ENCODE assay signal across 25 cellular contexts in genomic region chr7:124073325-124073676, GRCh38. TPM values are rescaled to one million over a fixed set of nuclear protein-coding genes. Genes with fewer than 3 reads are reported as not detected.
DNase-seq lines count a peak whose midpoint lies in the region; ATAC-seq and TF ChIP-seq lines count a peak whose summit lies in the region.
"Had no signal": no experiment of that assay in that cellular context is flagged by ENCODE, and none has a peak within 500 bp of the region (broad histone marks: within the 10 kb centered on the region; RNA-seq: fewer than 3 reads in every experiment).

No MANE protein-coding gene starts in this region.

- H3K79me2 ChIP-seq in PC-9 (ENCODE audit: low read depth) (no peaks in the 10 kb centered on the region), trophoblast cell (ENCODE audit: control insufficient read depth, insufficient read depth, low read length, poor library complexity) (no peaks in the 10 kb centered on the region)

- H3K9ac ChIP-seq in trophoblast cell (ENCODE audit: low read length), result no peak overlapping the region

- ATAC-seq in GM18909 (IDR thresholded peaks at IDR 0.05; ENCODE audit: poor library complexity, unreplicated experiment) (peak; percentile 53), mucosa of descending colon (no peak)
- ATAC-seq: GM23338 had no signal

- H3K4ac ChIP-seq in trophoblast cell (ENCODE audit: low read depth, low read length), result no peak overlapping the region

- no peaks in the 10 kb centered on the region for H3F3A ChIP-seq in PC-9 (ENCODE audit: insufficient read depth, low read depth)

- POLR2A ChIA-PET in HEK293 (lab: Yijun Ruan, JAX) (no interaction called here), PC-9 (lab: Charles Lee; ENCODE audit: unreplicated experiment) (no interaction called here)

- H2AK5ac ChIP-seq in trophoblast cell (ENCODE audit: low read length), result no peak overlapping the region

- H3K14ac ChIP-seq in trophoblast cell (ENCODE audit: low read length), result no peak overlapping the region

- CTCF ChIA-PET in HEK293 (lab: Yijun Ruan, JAX) (interaction anchor here (0.7 kb wide), 1 partner anchor 324 kb away, joined by 4 read pairs; no protein-coding TSS in a partner anchor), PC-9 (lab: Charles Lee) (no interaction called here)

- peak overlapping the region; percentile 71 for H2BK12ac ChIP-seq in trophoblast cell (ENCODE audit: low read length)

- no peaks in the 10 kb centered on the region; the same call in 1 of the 2 replicates for H3K9me2 ChIP-seq in PC-9 (ENCODE audit: insufficient read depth)

- peaks cover 3% of the 10 kb centered on the region; the same call in 1 of the 2 replicates for H3K4me1 ChIP-seq in HEK293 (ENCODE audit: control insufficient read depth, insufficient read depth, low read length)
- H3K4me1 ChIP-seq in PC-9 (replicated peaks; ENCODE audit: insufficient read depth), result peaks cover 14% of the 10 kb centered on the region
- H3K4me1 ChIP-seq in trophoblast cell (ENCODE audit: control insufficient read depth in 1 of 2, insufficient read depth in 2 of 2, low read length in 2 of 2), result peaks cover 0 to 3% of the 10 kb centered on the region in 2 experiments
- no peaks in the 10 kb centered on the region for H3K4me1 ChIP-seq in spleen
- no peaks in the 10 kb centered on the region for H3K4me1 ChIP-seq in mucosa of descending colon (ENCODE audit: low read depth)
- H3K4me1 ChIP-seq: Caco-2 had no signal

- no peak overlapping the region for H2BK5ac ChIP-seq in trophoblast cell (ENCODE audit: low read depth, low read length, poor library complexity)

- BruUV-seq in PC-9 (replicated peaks; lab: Mats Ljungman, UMichigan), result no TSS peak

- no peak for DNase-seq in PC-9
- no peak for DNase-seq in trophoblast cell
- DNase-seq in brain microvascular endothelial cell, result no peak
- no peak for DNase-seq in NCI-H1436 treated with DMSO at 0.1 percent for 48 hours (lab: John Stamatoyannopoulos, UW)
- no peak for DNase-seq in spleen
- no peak for DNase-seq in mucosa of descending colon
- DNase-seq: BE2C; Caco-2; CD4-positive, CD25-positive, alpha-beta regulatory T cell; Kasumi-1; NCI-H1092; NCI-H2081; NCI-H2171 treated with DMSO at 0.1 percent for 48 hours; NCI-H446; NK-92 treated with Interleukin-12 subunit alpha and Interleukin-12 subunit beta, amount 100 ng/mL, for 24 hours; SHP77; T-helper 1 cell; T1000 had no signal

- no CpG with 5 or more reads among the region's 4 CpGs for WGBS in trophoblast cell (ENCODE audit: extremely low coverage, insufficient coverage, insufficient read length)
- WGBS in spleen, 5 donors, result 76 to 85% (median 85%) methylated on average over 4 of the region's 4 CpGs

- no peak overlapping the region for H4K12ac ChIP-seq in trophoblast cell (ENCODE audit: low read depth, low read length)

- no peak overlapping the region for H3K18ac ChIP-seq in trophoblast cell (ENCODE audit: low read length)

- H4K8ac ChIP-seq in trophoblast cell (ENCODE audit: low read depth, low read length), result peak overlapping the region; percentile 54

- peak overlapping the region; percentile 55 for H4K91ac ChIP-seq in trophoblast cell (ENCODE audit: low read depth, low read length)

- H2BK120ac ChIP-seq in trophoblast cell (ENCODE audit: insufficient read depth, low read length, poor library complexity), result no peak overlapping the region

- H3K4me2 ChIP-seq in PC-9, result peak overlapping the region; percentile 37
- H3K4me2 ChIP-seq in trophoblast cell (ENCODE audit: low read length), result no peak overlapping the region
- H3K4me2 ChIP-seq: GM23338 had no signal

- H3K23ac ChIP-seq in trophoblast cell (ENCODE audit: low read length), result no peak overlapping the region

- intact Hi-C loops in PC-9 (cut with micrococcal nuclease; ENCODE audit: unreplicated experiment) (no loop called here), spleen (cut with DNase I; ENCODE audit: low total_unique reads) (no loop called here), mucosa of descending colon (cut with DNase I, micrococcal nuclease) (no loop called here)

- no peak overlapping the region for H2AFZ ChIP-seq in PC-9
- no peak overlapping the region for H2AFZ ChIP-seq in trophoblast cell (ENCODE audit: insufficient read depth, low read length, poor library complexity)
- H2AFZ ChIP-seq: GM23338 had no signal

- no peak for TF ChIP-seq POLR2A in spleen (IDR thresholded peaks at IDR 0.05)

- H3K27ac ChIP-seq in HEK293 (ENCODE audit: extremely low read depth, low read depth, low read length) (no peak overlapping the region), PC-9 (no peak overlapping the region), trophoblast cell (ENCODE audit: low read depth, low read length) (peak overlapping the region; percentile 26), brain microvascular endothelial cell (no peak overlapping the region), spleen (no peak overlapping the region)
- H3K27ac ChIP-seq: HL-60 had no signal

- TF ChIP-seq CTCF in HEK293 (tag by site-specific recombination; IDR thresholded peaks at IDR 0.05) (no peak), PC-9 (conservative IDR thresholded peaks at IDR 0.05) (no peak), brain microvascular endothelial cell (IDR thresholded peaks at IDR 0.05; ENCODE audit: low read depth, low read length, missing control alignments) (no peak), spleen (IDR thresholded peaks at IDR 0.05 in 8 of 11, conservative IDR thresholded peaks at IDR 0.05 in 3 of 11) (no peak), mucosa of descending colon (IDR thresholded peaks at IDR 0.05) (no peak)

- H3K27me3 ChIP-seq in PC-9 (ENCODE audit: insufficient read depth, low read depth) (no peaks in the 10 kb centered on the region), trophoblast cell (ENCODE audit: insufficient read depth, low read length) (no peaks in the 10 kb centered on the region), brain microvascular endothelial cell (replicated peaks) (no peaks in the 10 kb centered on the region), spleen (replicated peaks in 1 of 7) (no peaks in the 10 kb centered on the region)
- H3K27me3 ChIP-seq: BE2C, MG63 had no signal

- H4K20me1 ChIP-seq in PC-9 (ENCODE audit: insufficient read depth), result no peaks in the 10 kb centered on the region

- H3K36me3 ChIP-seq in HEK293 (ENCODE audit: control insufficient read depth in 2 of 2, insufficient read depth in 1 of 2, low read length in 2 of 2) (no peaks in the 10 kb centered on the region), PC-9 (ENCODE audit: low read depth) (no peaks in the 10 kb centered on the region), trophoblast cell (ENCODE audit: control insufficient read depth in 1 of 2, insufficient read depth in 2 of 2, low read length in 2 of 2) (no peaks in the 10 kb centered on the region), brain microvascular endothelial cell (replicated peaks) (no peaks in the 10 kb centered on the region), spleen (no peaks in the 10 kb centered on the region), mucosa of descending colon (ENCODE audit: low read depth) (no peaks in the 10 kb centered on the region)
- H3K36me3 ChIP-seq: BE2C, MG63 had no signal

- no peaks in the 10 kb centered on the region for H3K9me3 ChIP-seq in HEK293 (ENCODE audit: control insufficient read depth, insufficient read depth, low read depth, low read length)
- H3K9me3 ChIP-seq in PC-9 (ENCODE audit: insufficient read depth, low read depth), result 0 out of 2 replicates have a peak, but pooled peaks cover 4% of the 10 kb centered on the region
- no peaks in the 10 kb centered on the region for H3K9me3 ChIP-seq in trophoblast cell (ENCODE audit: insufficient read depth, low read depth, low read length)
- H3K9me3 ChIP-seq in spleen, result peaks cover 0 to 7% (median 0%) of the 10 kb centered on the region in 8 donors
- no peaks in the 10 kb centered on the region for H3K9me3 ChIP-seq in mucosa of descending colon
- H3K9me3 ChIP-seq: BE2C, Caco-2, MG63 had no signal

- H3K4me3 ChIP-seq in HEK293 (ENCODE audit: low read depth, low read length) (no peak overlapping the region), PC-9 (no peak overlapping the region), trophoblast cell (ENCODE audit: low read depth, low read length) (no peak overlapping the region), brain microvascular endothelial cell (ENCODE audit: low read depth, low read length) (no peak overlapping the region), spleen (no peak overlapping the region), mucosa of descending colon (no peak overlapping the region)
- H3K4me3 ChIP-seq: GM23338, MG63 had no signal

- peaks cover 3% of the 10 kb centered on the region for H3K79me1 ChIP-seq in trophoblast cell (ENCODE audit: low read length)

- in situ Hi-C loops in brain microvascular endothelial cell (cut with HindIII; ENCODE audit: low pct_ligation_motif_present, low sequenced_read_pairs), result no loop called here

TF ChIP-seq in HEK293, 187 proteins besides CTCF, POLR2A, EP300 and RAD21 (continues in another document):
- TF ChIP-seq ZNF416 (tag by site-specific recombination; IDR thresholded peaks at IDR 0.05) (no peak), RBAK (tag by site-specific recombination; IDR thresholded peaks at IDR 0.05) (no peak), ZBTB7A (tag by site-specific recombination; IDR thresholded peaks at IDR 0.05; ENCODE audit: low read depth) (no peak), ZNF776 (tag by site-specific recombination; IDR thresholded peaks at IDR 0.05; ENCODE audit: borderline replicate concordance) (no peak), ZNF335 (tag by site-specific recombination; conservative IDR thresholded peaks at IDR 0.05) (0 out of 2 replicates have a peak, but pooled peaks have one; percentile 15), ZFP37 (tag by site-specific recombination; IDR thresholded peaks at IDR 0.05) (no peak)

RNA-seq across cellular contexts. Expression of gene TMEM229A, which starts 40.4 kb away (rescaled TPM):
- total RNA-seq in PC-9 (2021) (not detected in 2 replicates), spleen (under 1 TPM in 2 of 7 donors, not detected in 5; 0.17 to 0.33 TPM), mucosa of descending colon (under 1 TPM in 2 of 3 donors, not detected in 1; 0.14 to 0.32 TPM)
- polyA plus RNA-seq in trophoblast cell (2013), result 0.21 and 0.26 TPM in 2 replicates
- polyA plus RNA-seq in spleen, result under 1 TPM in 1 of 3 donors, not detected in 2; 0.06 TPM
- total RNA-seq: CD4-positive, CD25-positive, alpha-beta regulatory T cell; OCI-LY7; RPMI7951 had no signal
- polyA plus RNA-seq: CD4-positive, CD25-positive, alpha-beta regulatory T cell had no signal
